Comparison of ENCODE assay signal across 13 cellular contexts in the genomic region with DNA sequence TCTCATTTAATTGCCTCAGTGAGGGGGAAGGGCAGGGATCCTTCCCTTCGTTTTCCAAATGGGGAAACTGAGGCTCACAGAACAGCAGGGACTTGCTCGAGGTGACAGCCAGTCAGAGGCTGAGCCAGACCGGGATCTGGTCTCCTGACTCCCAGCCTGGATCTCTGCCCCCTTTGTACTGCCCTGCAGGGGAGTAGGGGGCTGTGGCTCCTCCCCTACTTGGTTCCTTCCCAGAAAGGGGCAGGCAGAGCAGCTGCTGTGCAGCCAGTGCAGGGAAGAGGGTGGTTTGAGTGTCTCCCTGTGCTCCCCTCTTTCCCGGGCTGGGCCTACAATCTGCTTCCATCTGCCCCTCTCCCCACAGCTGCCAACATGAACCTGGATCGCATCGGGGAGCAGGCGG.
"Had no signal": no experiment of that assay in that cellular context is flagged by ENCODE, and none has a peak within 500 bp of the region (broad histone marks: within the 10 kb centered on the region; RNA-seq: fewer than 3 reads in every experiment).

No MANE protein-coding gene starts in this region.

- H3K27ac Mint-ChIP-seq: activated naive CD8-positive, alpha-beta T cell; dendritic cell treated with granulocyte-macrophage colony-stimulating factor and Interleukin-4, amounts not matched to agents 40 ng/mL and 50 ng/mL, for 4 days had no signal

- H3K4me3 ChIP-seq: gastroesophageal sphincter, tibial artery, uterus had no signal

- ATAC-seq: gastroesophageal sphincter; naive thymus-derived CD8-positive, alpha-beta T cell had no signal

- H3K9me3 ChIP-seq: gastroesophageal sphincter, tibial artery, uterus had no signal

- H3K27ac ChIP-seq: gastroesophageal sphincter, uterus had no signal

- H3K27me3 Mint-ChIP-seq: activated naive CD8-positive, alpha-beta T cell; dendritic cell treated with granulocyte-macrophage colony-stimulating factor and Interleukin-4, amounts not matched to agents 40 ng/mL and 50 ng/mL, for 4 days; naive thymus-derived CD8-positive, alpha-beta T cell had no signal

- H3K9me3 Mint-ChIP-seq: dendritic cell treated with granulocyte-macrophage colony-stimulating factor and Interleukin-4, amounts not matched to agents 40 ng/mL and 50 ng/mL, for 4 days; naive thymus-derived CD8-positive, alpha-beta T cell had no signal

- DNase-seq: activated CD4-positive, alpha-beta T cell treated with anti-CD3 and anti-CD28 coated beads, Interleukin-2, amount 50 U/mL, for 1 hour; activated CD8-positive, alpha-beta memory T cell treated with anti-CD3 and anti-CD28 coated beads for 24 hours; activated gamma-delta T cell treated with Interleukin-2 at 50 U/mL for 16 hours; anterior cingulate cortex; cerebellar nuclear complex; naive thymus-derived CD8-positive, alpha-beta T cell; stimulated activated CD4-positive, alpha-beta T cell treated with anti-CD3 and anti-CD28 coated beads, Interleukin-2, amount 100 ng/mL, for 48 hours; stimulated activated naive CD4-positive, alpha-beta T cell; tibial artery; uterus had no signal

- H3K4me1 ChIP-seq: uterus had no signal

- H3K27me3 ChIP-seq: uterus had no signal

- H3K36me3 ChIP-seq: uterus had no signal

- H3K4me3 Mint-ChIP-seq: activated naive CD8-positive, alpha-beta T cell; dendritic cell treated with granulocyte-macrophage colony-stimulating factor and Interleukin-4, amounts not matched to agents 40 ng/mL and 50 ng/mL, for 4 days; naive thymus-derived CD8-positive, alpha-beta T cell had no signal
